8 cellular contexts compared by ENCODE assay signal in the genomic region with DNA sequence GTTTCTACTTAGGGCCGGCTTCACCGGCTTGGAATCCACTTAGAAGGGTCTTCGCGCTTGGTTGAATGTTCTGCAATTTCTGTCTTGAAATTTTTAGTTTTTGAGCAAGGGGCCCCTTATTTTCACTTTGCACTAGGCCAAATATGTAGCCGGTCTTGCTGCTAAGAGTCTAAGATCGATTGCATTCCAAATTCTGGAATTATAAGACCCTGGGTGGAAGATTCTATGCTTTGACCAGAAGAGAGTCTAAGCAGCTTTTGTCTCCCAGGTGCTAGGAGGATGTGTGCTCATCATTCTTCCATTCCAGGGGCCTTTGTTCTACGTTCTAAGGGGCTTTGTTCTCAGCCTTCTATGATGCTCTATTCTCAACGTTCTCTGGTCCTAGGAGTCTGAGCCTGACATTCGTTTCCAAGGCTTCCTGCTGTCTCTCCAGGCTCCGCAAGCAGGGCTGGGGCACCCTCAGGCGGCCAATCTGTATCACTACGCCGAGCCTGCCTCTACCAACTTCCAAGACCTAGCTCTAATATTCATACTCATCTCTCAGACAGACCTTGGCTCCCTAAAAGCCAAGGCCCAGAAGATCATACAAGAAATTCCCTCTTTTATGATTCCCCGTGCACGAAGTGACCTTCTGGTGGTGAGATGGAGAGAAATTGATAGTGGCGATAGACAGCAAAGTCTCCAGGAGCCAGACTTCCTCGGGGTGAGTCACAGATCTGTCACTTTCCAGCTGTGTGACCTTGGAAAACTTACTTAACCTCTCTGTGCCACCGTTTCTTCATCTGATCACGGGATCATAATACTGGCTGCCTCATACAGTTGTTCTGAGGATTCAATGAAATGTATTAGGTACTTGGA. TPM values are rescaled to one million over a fixed set of nuclear protein-coding genes. Genes with fewer than 3 reads are reported as not detected.
A peak's percentile ranks its signal among the peaks of the same experiment; 100 is the strongest.
DNase-seq lines count a peak whose midpoint lies in the region; ATAC-seq and TF ChIP-seq lines count a peak whose summit lies in the region.

No MANE protein-coding gene starts in this region.

- H3K9me3 Mint-ChIP-seq in dendritic cell treated with granulocyte-macrophage colony-stimulating factor and Interleukin-4, amounts not matched to agents 40 ng/mL and 50 ng/mL, for 4 days, result no peaks in the 10 kb centered on the region

- TF ChIP-seq CTCF in C4-2B (conservative IDR thresholded peaks at IDR 0.05), result peak; percentile 73
- TF ChIP-seq CTCF in left lung (IDR thresholded peaks at IDR 0.05), result peak; percentile 80 to 84

- peaks cover 14 to 39% of the 10 kb centered on the region in 2 donors for H3K27me3 ChIP-seq in left lung

- peaks cover 34% of the 10 kb centered on the region for H3K4me1 Mint-ChIP-seq in dendritic cell treated with granulocyte-macrophage colony-stimulating factor and Interleukin-4, amounts not matched to agents 40 ng/mL and 50 ng/mL, for 4 days (ENCODE audit: low read depth)

- H3K9me3 ChIP-seq in left lung, result no peaks in the 10 kb centered on the region

- H3K27ac Mint-ChIP-seq in dendritic cell treated with granulocyte-macrophage colony-stimulating factor and Interleukin-4, amounts not matched to agents 40 ng/mL and 50 ng/mL, for 4 days, result peak overlapping the region; percentile 57

- peak overlapping the region; percentile 67 for H3K4me3 Mint-ChIP-seq in dendritic cell treated with granulocyte-macrophage colony-stimulating factor and Interleukin-4, amounts not matched to agents 40 ng/mL and 50 ng/mL, for 4 days

- peak; percentile 69 to 91 for DNase-seq in NCI-H526 (lab: John Stamatoyannopoulos, UW)
- peak; percentile 57 to 67 for DNase-seq in activated CD4-positive, alpha-beta T cell treated with anti-CD3 and anti-CD28 coated beads, Interleukin-2, amount 50 U/mL, for 24 hours (ENCODE audit: low read depth in 1 of 2, low spot score in 1 of 2)
- peak; percentile 83 to 90 for DNase-seq in left lung
- DNase-seq in stimulated activated CD4-positive, alpha-beta T cell treated with anti-CD3 and anti-CD28 coated beads, Interleukin-1b, Interleukin-23, amount 100 ng/mL, for 48 hours, result peak; percentile 83

- intact Hi-C loops in dendritic cell treated with granulocyte-macrophage colony-stimulating factor and Interleukin-4, amounts not matched to agents 40 ng/mL and 50 ng/mL, for 4 days (cut with micrococcal nuclease), result loop anchor here (1.0 to 5.0 kb wide), 3 partner anchors 28 to 135 kb away; no protein-coding TSS in a partner anchor
- intact Hi-C loops in left lung (cut with DNase I), result loop anchor here in 1 of 2 donors (10.0 kb wide), 1 partner anchor 127 kb away; no protein-coding TSS in a partner anchor

- H3K27ac ChIP-seq in C4-2B (no peak overlapping the region), left lung (peak overlapping the region; percentile 11 to 72)

- no peaks in the 10 kb centered on the region for H3K36me3 ChIP-seq in left lung

- H3K27me3 Mint-ChIP-seq in dendritic cell treated with granulocyte-macrophage colony-stimulating factor and Interleukin-4, amounts not matched to agents 40 ng/mL and 50 ng/mL, for 4 days, result peaks cover 49% of the 10 kb centered on the region

- peak overlapping the region; percentile 12 to 54 for H3K4me3 ChIP-seq in left lung

- peak; percentile 42 for ATAC-seq in HG03064 (IDR thresholded peaks at IDR 0.05; ENCODE audit: low read depth, unreplicated experiment)
- ATAC-seq in left lung, result peak; percentile 84
- no peak for ATAC-seq in GM19351 (IDR thresholded peaks at IDR 0.05; ENCODE audit: unreplicated experiment)

- no peaks in the 10 kb centered on the region for H3K36me3 Mint-ChIP-seq in dendritic cell treated with granulocyte-macrophage colony-stimulating factor and Interleukin-4, amounts not matched to agents 40 ng/mL and 50 ng/mL, for 4 days (ENCODE audit: low read depth)

- H3K4me1 ChIP-seq in left lung, result peaks cover 0 to 31% of the 10 kb centered on the region in 2 donors

RNA-seq across cellular contexts. Expression of a gene that starts 1.0 kb away (rescaled TPM):
- total RNA-seq in left lung, result 10 to 100 TPM in 1 of 2 donors, 1 to 10 TPM in 1; 6.6 to 15.0 TPM

RNA-seq across cellular contexts. Expression of a gene that starts 26.0 kb away (rescaled TPM):
- total RNA-seq in left lung, result not detected

RNA-seq across cellular contexts. Expression of a gene that starts 37.1 kb away (rescaled TPM):
- total RNA-seq in left lung, result 10 to 100 TPM in 1 of 2 donors, 1 to 10 TPM in 1; 9.8 to 12.1 TPM

RNA-seq across cellular contexts. Expression of a gene that starts 55.0 kb away (rescaled TPM):
- 10 to 100 TPM; 37.8 to 48.5 TPM for total RNA-seq in left lung
